9 cellular contexts compared by ENCODE assay signal in the genomic region with DNA sequence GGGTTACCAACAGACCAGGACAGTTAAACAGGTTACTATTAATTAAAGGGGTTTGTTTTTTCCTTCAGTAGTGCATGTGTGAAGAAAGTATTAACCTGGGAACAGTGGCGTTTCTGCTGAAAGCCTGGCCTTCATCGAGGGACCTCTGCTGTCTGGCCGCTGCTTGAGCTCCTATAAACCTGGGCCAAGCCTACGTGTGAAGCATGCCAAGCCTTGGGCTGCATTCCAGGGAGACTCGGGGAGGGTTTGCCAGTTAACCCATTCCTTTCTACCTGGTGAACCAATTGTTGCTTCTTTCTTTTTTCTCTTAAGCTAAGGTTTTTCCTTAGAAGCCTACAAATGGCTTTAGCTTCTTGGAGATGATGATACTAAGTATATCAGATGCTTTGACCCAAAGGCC. TPM values are rescaled to one million over a fixed set of nuclear protein-coding genes. Genes with fewer than 3 reads are reported as not detected.
DNase-seq lines count a peak whose midpoint lies in the region; ATAC-seq lines count a peak whose summit lies in the region.
"Had no signal": no experiment of that assay in that cellular context is flagged by ENCODE, and none has a peak within 500 bp of the region (broad histone marks: within the 10 kb centered on the region; RNA-seq: fewer than 3 reads in every experiment).

No MANE protein-coding gene starts in this region.

- peaks cover 58 to 72% (median 60%) of the 10 kb centered on the region in 10 experiments for H3K4me1 ChIP-seq in BLaER1 treated with 17β-estradiol and CSF1 and Interleukin-3, amounts not matched to agents 10 nM and 100 nM
- peaks cover 23% of the 10 kb centered on the region for H3K4me1 ChIP-seq in mesendoderm (ENCODE audit: control insufficient read depth, low read depth, low read length)

- DNase-seq in NCI-H446 treated with DMSO at 0.1 percent for 48 hours (lab: John Stamatoyannopoulos, UW) (peak; percentile 26), dermis blood vessel endothelial cell (peak; percentile 84), mesendoderm (peak; percentile 89), HuH-7 (ENCODE audit: low spot score) (no peak), HuH-7.5 (ENCODE audit: low spot score) (no peak)
- DNase-seq: activated naive CD4-positive, alpha-beta T cell treated with anti-CD3 and anti-CD28 coated beads, Interleukin-2, amount 50 U/mL, for 16 hours had no signal

- no peak overlapping the region for H4K5ac ChIP-seq in mesendoderm (ENCODE audit: low read length)

- no peak overlapping the region for H3K23ac ChIP-seq in mesendoderm (ENCODE audit: low read length)

- H3K9ac ChIP-seq in BLaER1 treated with 17β-estradiol and CSF1 and Interleukin-3, amounts not matched to agents 10 nM and 100 nM, result peak overlapping the region in 8 of 11 experiments; percentile 5 to 82 (median 62); a peak in 14 of 22 replicates
- no peak overlapping the region for H3K9ac ChIP-seq in mesendoderm (ENCODE audit: low read length)

- WGBS in mesendoderm (ENCODE audit: extremely low coverage, insufficient coverage, low lambda C conversion rate), result no CpG with 5 or more reads among the region's 5 CpGs

- H2BK120ac ChIP-seq in mesendoderm (ENCODE audit: low read depth, low read length), result no peak overlapping the region

- H2BK5ac ChIP-seq in mesendoderm (ENCODE audit: low read length), result no peak overlapping the region

- H3K4ac ChIP-seq in mesendoderm (ENCODE audit: low read depth, low read length), result no peak overlapping the region

- ATAC-seq in HG03280 (IDR thresholded peaks at IDR 0.05; ENCODE audit: unreplicated experiment) (no peak), GM21529 (IDR thresholded peaks at IDR 0.05; ENCODE audit: unreplicated experiment) (no peak)

- H3K18ac ChIP-seq in mesendoderm (ENCODE audit: low read length), result no peak overlapping the region

- H3K79me1 ChIP-seq in mesendoderm (ENCODE audit: low read length), result peaks cover 22% of the 10 kb centered on the region

- no peaks in the 10 kb centered on the region for H3K27me3 ChIP-seq in BLaER1 treated with 17β-estradiol and CSF1 and Interleukin-3, amounts not matched to agents 10 nM and 100 nM
- no peaks in the 10 kb centered on the region for H3K27me3 ChIP-seq in mesendoderm (ENCODE audit: insufficient read depth, low read length, poor library complexity)

- peaks cover 0 to 7% (median 0%) of the 10 kb centered on the region in 11 experiments; a peak in 1 of 22 replicates for H3K9me3 ChIP-seq in BLaER1 treated with 17β-estradiol and CSF1 and Interleukin-3, amounts not matched to agents 10 nM and 100 nM (replicated peaks in 1 of 11)

- H3K56ac ChIP-seq in mesendoderm (ENCODE audit: low read length), result peak overlapping the region; percentile 27

- H3K36me3 ChIP-seq in BLaER1 treated with 17β-estradiol and CSF1 and Interleukin-3, amounts not matched to agents 10 nM and 100 nM, result peaks cover 29 to 93% (median 81%) of the 10 kb centered on the region in 11 experiments
- H3K36me3 ChIP-seq in mesendoderm (ENCODE audit: control insufficient read depth, insufficient read depth, low read length), result peaks cover 1% of the 10 kb centered on the region

- H4K8ac ChIP-seq in mesendoderm (ENCODE audit: low read depth, low read length), result no peak overlapping the region

- peak overlapping the region in 2 of 10 experiments; percentile 20 to 21; a peak in 2 of 20 replicates for H3K4me3 ChIP-seq in BLaER1 treated with 17β-estradiol and CSF1 and Interleukin-3, amounts not matched to agents 10 nM and 100 nM
- H3K4me3 ChIP-seq in mesendoderm (ENCODE audit: low read length), result no peak overlapping the region

- H4K20me1 ChIP-seq in BLaER1 treated with 17β-estradiol and CSF1 and Interleukin-3, amounts not matched to agents 10 nM and 100 nM, result peaks cover 16 to 86% (median 57%) of the 10 kb centered on the region in 11 experiments; a peak in 20 of 22 replicates

- peak overlapping the region in 9 of 11 experiments; percentile 81 to 97 (median 89); a peak in 18 of 22 replicates for H3K27ac ChIP-seq in BLaER1 treated with 17β-estradiol and CSF1 and Interleukin-3, amounts not matched to agents 10 nM and 100 nM
- no peak overlapping the region for H3K27ac ChIP-seq in mesendoderm (ENCODE audit: low read depth, low read length)

- H3K4me2 ChIP-seq in BLaER1 treated with 17β-estradiol and CSF1 and Interleukin-3, amounts not matched to agents 10 nM and 100 nM, result peak overlapping the region; percentile 43 to 91 (median 78); a peak in 21 of 22 replicates
- no peak overlapping the region for H3K4me2 ChIP-seq in mesendoderm (ENCODE audit: low read length)

- no peak overlapping the region for H2BK15ac ChIP-seq in mesendoderm (replicated peaks; ENCODE audit: low read depth)

- no peak overlapping the region for H2AK5ac ChIP-seq in mesendoderm (ENCODE audit: low read length)

- H3K79me2 ChIP-seq in mesendoderm (ENCODE audit: control insufficient read depth, insufficient read depth, low read length), result peaks cover 34% of the 10 kb centered on the region

RNA-seq across cellular contexts. Expression of a gene that starts 23.6 kb away (rescaled TPM):
- total RNA-seq in dermis blood vessel endothelial cell, result 228 and 372 TPM in 2 replicates
- 43.2 TPM for polyA plus RNA-seq in mesendoderm (2013, experiment 1 of 2)
- 46.8 TPM for polyA plus RNA-seq in mesendoderm (2013, experiment 2 of 2)

Comparison
In these comparisons a context has a peak if more than half of its experiments do, and no peak if none do; other contexts are left out.
1. DNase-seq: peak in NCI-H446 treated with DMSO at 0.1 percent for 48 hours (single experiment), dermis blood vessel endothelial cell (single experiment) and mesendoderm (single experiment); none in HuH-7 (single experiment) and HuH-7.5 (single experiment).